In the genomic region with DNA sequence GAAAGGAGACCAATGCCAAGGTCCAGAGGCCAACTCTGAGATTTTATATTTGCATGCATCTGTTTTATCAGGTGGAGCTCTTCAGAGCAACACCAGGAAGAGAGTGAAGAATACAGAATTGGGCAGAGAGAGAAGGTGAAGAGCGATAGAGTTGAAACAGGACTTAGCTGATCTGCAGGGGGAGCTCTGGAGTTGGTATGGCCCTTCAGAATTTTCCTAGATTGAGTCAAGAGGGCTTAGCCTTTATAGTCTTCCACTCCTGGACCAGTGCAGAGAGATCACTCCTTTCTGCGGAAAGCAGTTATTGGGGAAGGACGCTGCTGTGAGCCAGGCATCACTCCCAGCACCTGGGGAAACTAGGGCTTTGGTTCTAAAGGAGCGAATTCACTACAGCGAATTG, we compare ENCODE assay signal across 14 cellular contexts.
DNase-seq lines count a peak whose midpoint lies in the region; ATAC-seq, FAIRE-seq and TF ChIP-seq lines count a peak whose summit lies in the region.
"Had no signal": no experiment of that assay in that cellular context is flagged by ENCODE, and none has a peak within 500 bp of the region (broad histone marks: within the 10 kb centered on the region; RNA-seq: fewer than 3 reads in every experiment).

No MANE protein-coding gene starts in this region.

- H3K36me3 Mint-ChIP-seq in glutamatergic neuron (ENCODE audit: unreplicated experiment) = no peaks in the 10 kb centered on the region
- H3K36me3 Mint-ChIP-seq in activated naive CD8-positive, alpha-beta T cell treated with anti-CD3 and anti-CD28 coated beads for 36 hours = no peaks in the 10 kb centered on the region

- no peak for DNase-seq in AG04450 (ENCODE audit: low read depth, low spot score)
- no peak for DNase-seq in H54 (ENCODE audit: insufficient read length, low spot score)
- no peak for DNase-seq in RWPE2 (ENCODE audit: low spot score)
- DNase-seq in glutamatergic neuron = peak; percentile 22
- DNase-seq in activated naive CD8-positive, alpha-beta T cell treated with anti-CD3 and anti-CD28 coated beads for 36 hours = no peak
- no peak for DNase-seq in uterus
- no peak for DNase-seq in hypothalamus (lab: John Stamatoyannopoulos, UW)
- DNase-seq: activated B cell treated with CpG ODN at 0.5 μM for 24 hours, aorta, DND-41, NCI-H1105 treated with DMSO at 0.1 percent for 48 hours, tibial artery had no signal

- H3K9me3 Mint-ChIP-seq in glutamatergic neuron (ENCODE audit: unreplicated experiment) = no peaks in the 10 kb centered on the region
- peaks cover 4% of the 10 kb centered on the region for H3K9me3 Mint-ChIP-seq in activated naive CD8-positive, alpha-beta T cell treated with anti-CD3 and anti-CD28 coated beads for 36 hours

- TF ChIP-seq CTCF in AG04450 (IDR thresholded peaks at IDR 0.05; ENCODE audit: low read depth, low read length) (peak; percentile 46), RWPE2 (IDR thresholded peaks at IDR 0.05; ENCODE audit: poor library complexity, severe bottlenecking) (peak; percentile 49), glutamatergic neuron (IDR thresholded peaks at IDR 0.05; ENCODE audit: partially characterized antibody, unreplicated experiment) (peak; percentile 27), uterus (IDR thresholded peaks at IDR 0.05) (no peak)

- intact Hi-C loops in uterus (cut with DNase I; ENCODE audit: low total_unique reads) = no loop called here

- no peak overlapping the region for H3K4me3 Mint-ChIP-seq in glutamatergic neuron (ENCODE audit: unreplicated experiment)
- no peak overlapping the region for H3K4me3 Mint-ChIP-seq in activated naive CD8-positive, alpha-beta T cell treated with anti-CD3 and anti-CD28 coated beads for 36 hours
- H3K4me3 Mint-ChIP-seq: activated B cell treated with CpG ODN at 0.5 μM for 24 hours had no signal

- POLR2A ChIA-PET in AG04450 (lab: Yijun Ruan, JAX) = no interaction called here

- H3K36me3 ChIP-seq in RWPE2 (ENCODE audit: low read depth) (no peaks in the 10 kb centered on the region), uterus (no peaks in the 10 kb centered on the region)
- H3K36me3 ChIP-seq: tibial artery had no signal

- H3K4me1 ChIP-seq in RWPE2 (ENCODE audit: insufficient read depth, poor library complexity, severe bottlenecking) (no peaks in the 10 kb centered on the region), uterus (no peaks in the 10 kb centered on the region)
- H3K4me1 ChIP-seq: tibial artery had no signal

- TF ChIP-seq POLR2A in H54 (IDR thresholded peaks at IDR 0.05; ENCODE audit: low read depth, low read length) = no peak
- TF ChIP-seq POLR2A in uterus (IDR thresholded peaks at IDR 0.05) = no peak

- H3K27ac Mint-ChIP-seq in glutamatergic neuron (ENCODE audit: unreplicated experiment) = no peak overlapping the region
- no peak overlapping the region for H3K27ac Mint-ChIP-seq in activated naive CD8-positive, alpha-beta T cell treated with anti-CD3 and anti-CD28 coated beads for 36 hours
- H3K27ac Mint-ChIP-seq: activated B cell treated with CpG ODN at 0.5 μM for 24 hours had no signal

- H3K27me3 ChIP-seq in AG04450 (ENCODE audit: control insufficient read depth, insufficient read depth, low read length) (no peaks in the 10 kb centered on the region), RWPE2 (ENCODE audit: insufficient read depth, poor library complexity, severe bottlenecking) (no peaks in the 10 kb centered on the region), uterus (no peaks in the 10 kb centered on the region)
- H3K27me3 ChIP-seq: tibial artery had no signal

- no peak overlapping the region for H3K27ac ChIP-seq in AG04450 (ENCODE audit: low read depth, low read length)
- H3K27ac ChIP-seq in RWPE2 (ENCODE audit: poor library complexity, severe bottlenecking) = no peak overlapping the region
- H3K27ac ChIP-seq in uterus = no peak overlapping the region
- H3K27ac ChIP-seq: tibial artery had no signal

- H3K27me3 Mint-ChIP-seq in glutamatergic neuron (ENCODE audit: unreplicated experiment) = no peaks in the 10 kb centered on the region
- H3K27me3 Mint-ChIP-seq in activated naive CD8-positive, alpha-beta T cell treated with anti-CD3 and anti-CD28 coated beads for 36 hours = no peaks in the 10 kb centered on the region
- H3K27me3 Mint-ChIP-seq: activated B cell treated with CpG ODN at 0.5 μM for 24 hours had no signal

- ATAC-seq in RWPE2 (ENCODE audit: low read depth) = no peak
- ATAC-seq in GM19397 (IDR thresholded peaks at IDR 0.05; ENCODE audit: unreplicated experiment) = no peak

- H3K9me3 ChIP-seq in AG04450 (ENCODE audit: control insufficient read depth, insufficient read depth, low read length) = no peaks in the 10 kb centered on the region
- no peaks in the 10 kb centered on the region for H3K9me3 ChIP-seq in RWPE2 (ENCODE audit: severe bottlenecking)
- no peaks in the 10 kb centered on the region for H3K9me3 ChIP-seq in uterus
- H3K9me3 ChIP-seq: tibial artery had no signal

- CTCF ChIA-PET in AG04450 (lab: Charles Lee) = interaction anchor here (0.5 to 4.6 kb wide), 8 partner anchors 8 to 316 kb away, joined by 3 to 46 read pairs (median 3); no protein-coding TSS in a partner anchor

- no peaks in the 10 kb centered on the region for H3K4me1 Mint-ChIP-seq in glutamatergic neuron (ENCODE audit: low read depth, unreplicated experiment)
- no peaks in the 10 kb centered on the region for H3K4me1 Mint-ChIP-seq in activated naive CD8-positive, alpha-beta T cell treated with anti-CD3 and anti-CD28 coated beads for 36 hours
- H3K4me1 Mint-ChIP-seq: activated B cell treated with CpG ODN at 0.5 μM for 24 hours had no signal

- peak; percentile 90 for FAIRE-seq in H54 (lab: Jason Lieb, UNC)

- no peak overlapping the region for H3K4me3 ChIP-seq in AG04450 (ENCODE audit: low read depth, low read length)
- no peak overlapping the region for H3K4me3 ChIP-seq in RWPE2 (ENCODE audit: severe bottlenecking)
- no peak overlapping the region for H3K4me3 ChIP-seq in uterus
- H3K4me3 ChIP-seq: lung, tibial artery had no signal

Comparison
In these comparisons a context has a peak if more than half of its experiments do, and no peak if none do; other contexts are left out.
1. CTCF ChIP-seq: peak in AG04450 (single experiment), RWPE2 (single experiment) and glutamatergic neuron (single experiment); none in uterus (0 of 4).